ENCODE assay signal across 9 cellular contexts in the genomic region with DNA sequence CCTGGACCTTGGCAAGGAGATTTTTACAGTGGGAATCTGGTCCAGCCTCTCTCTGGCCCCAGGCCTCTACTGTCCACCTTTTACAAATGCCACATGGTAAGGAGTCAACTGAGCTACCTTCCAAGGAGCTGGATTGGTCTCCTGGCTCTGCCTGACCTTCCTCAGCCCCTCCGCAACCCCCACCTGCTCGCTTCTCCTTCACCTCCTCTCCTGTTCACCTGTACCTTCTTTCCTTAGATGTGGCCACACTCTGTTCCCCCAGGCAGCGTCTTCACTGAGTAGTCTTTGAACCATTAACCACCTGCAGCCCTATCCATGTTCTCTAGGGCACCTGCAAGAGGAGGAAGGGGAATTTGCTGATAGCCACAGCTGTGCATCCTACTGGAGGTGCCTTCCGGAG. TPM values are rescaled to one million over a fixed set of nuclear protein-coding genes. Genes with fewer than 3 reads are reported as not detected.
DNase-seq lines count a peak whose midpoint lies in the region; ATAC-seq and TF ChIP-seq lines count a peak whose summit lies in the region.
"Had no signal": no experiment of that assay in that cellular context is flagged by ENCODE, and none has a peak within 500 bp of the region (broad histone marks: within the 10 kb centered on the region; RNA-seq: fewer than 3 reads in every experiment).

No MANE protein-coding gene starts in this region.

- TF ChIP-seq CTCF in WTC11 (IDR thresholded peaks at IDR 0.05) (no peak), fibroblast of lung (conservative IDR thresholded peaks at IDR 0.05 in 1 of 2, IDR thresholded peaks at IDR 0.05 in 1 of 2; ENCODE audit: low read depth in 1 of 2, low read length in 2 of 2) (no peak), sigmoid colon (IDR thresholded peaks at IDR 0.05) (no peak)

- ATAC-seq in WTC11 (no peak), HG02973 (IDR thresholded peaks at IDR 0.05; ENCODE audit: unreplicated experiment) (no peak)

- H3K27ac ChIP-seq in fibroblast of lung (ENCODE audit: insufficient read depth, low read length) (peak overlapping the region; percentile 26), sigmoid colon (peak overlapping the region; percentile 71 to 86 (median 80))
- H3K27ac ChIP-seq: 22Rv1 had no signal

- no peak for TF ChIP-seq POLR2A in sigmoid colon (IDR thresholded peaks at IDR 0.05)

- peaks cover 40% of the 10 kb centered on the region for H3K4me1 Mint-ChIP-seq in WTC11

- H3K79me2 ChIP-seq in fibroblast of lung (ENCODE audit: control insufficient read depth, insufficient read depth, low read length): no peaks in the 10 kb centered on the region

- H3K9me3 Mint-ChIP-seq in WTC11: no peaks in the 10 kb centered on the region

- H3K27me3 ChIP-seq in fibroblast of lung (ENCODE audit: control insufficient read depth, insufficient read depth, low read length) (no peaks in the 10 kb centered on the region), sigmoid colon (no peaks in the 10 kb centered on the region)

- TF ChIP-seq EP300 in sigmoid colon (IDR thresholded peaks at IDR 0.05): no peak

- CTCF ChIA-PET in WTC11 (lab: Charles Lee): interaction anchor here (0.5 to 7.6 kb wide), 28 partner anchors 9 to 362 kb away, joined by 3 to 164 read pairs (median 5); partner anchors contain the start of genes DDR1, FLOT1, GTF2H4 and VARS2

- H3K4me3 Mint-ChIP-seq in WTC11: no peak overlapping the region

- no peak overlapping the region for H3K9ac ChIP-seq in fibroblast of lung (ENCODE audit: insufficient read depth, low read length)

- H3K9me3 ChIP-seq in fibroblast of lung (ENCODE audit: control insufficient read depth, insufficient read depth, low read depth, low read length) (no peaks in the 10 kb centered on the region), sigmoid colon (no peaks in the 10 kb centered on the region)

- H3K4me2 ChIP-seq in fibroblast of lung (ENCODE audit: extremely low read depth, insufficient read depth, low read length): no peak overlapping the region

- H3K4me1 ChIP-seq in fibroblast of lung (ENCODE audit: control insufficient read depth, extremely low read depth, insufficient read depth, low read length): peaks cover 9% of the 10 kb centered on the region
- H3K4me1 ChIP-seq in sigmoid colon: peaks cover 0 to 29% (median 20%) of the 10 kb centered on the region in 4 donors

- DNase-seq in DMS53 (lab: John Stamatoyannopoulos, UW): peak; percentile 20
- DNase-seq in DMS53 treated with DMSO at 0.1 percent for 48 hours (lab: John Stamatoyannopoulos, UW; ENCODE audit: unreplicated experiment): no peak
- DNase-seq in WTC11 (ENCODE audit: low spot score): no peak
- DNase-seq in fibroblast of lung (ENCODE audit: low read depth in 2 of 2): no peak
- DNase-seq in sigmoid colon: no peak
- DNase-seq in retina: no peak
- DNase-seq in COLO829 (ENCODE audit: low spot score): no peak

- H4K20me1 ChIP-seq in fibroblast of lung (ENCODE audit: control insufficient read depth, extremely low read depth, insufficient read depth, low read length): no peaks in the 10 kb centered on the region

- intact Hi-C loops in sigmoid colon (cut with DNase I): loop anchor here (5.0 kb wide), 4 partner anchors 87 to 258 kb away; partner anchors contain the start of genes FLOT1 and IER3

- H3K36me3 ChIP-seq in fibroblast of lung (ENCODE audit: control insufficient read depth, insufficient read depth, low read length) (no peaks in the 10 kb centered on the region), sigmoid colon (no peaks in the 10 kb centered on the region)

- H3K27ac Mint-ChIP-seq in WTC11: peak overlapping the region; percentile 58; the same call in 1 of the 2 replicates

- WGBS in sigmoid colon, 2 donors: 89 to 96% methylated on average over 4 of the region's 4 CpGs

- H2AFZ ChIP-seq in fibroblast of lung (ENCODE audit: low read length): peak overlapping the region; percentile 65

- POLR2A ChIA-PET in WTC11 (lab: Charles Lee): interaction anchor here (1.5 to 1.8 kb wide), 3 partner anchors 52 to 57 kb away, joined by 4 to 6 read pairs (median 4); no protein-coding TSS in a partner anchor

- no peaks in the 10 kb centered on the region for H3K27me3 Mint-ChIP-seq in WTC11 (ENCODE audit: low read depth)

- H3K4me3 ChIP-seq in fibroblast of lung (replicated peaks in 1 of 4; ENCODE audit: control extremely low read depth in 1 of 4, insufficient read depth in 1 of 4, low read depth in 3 of 4, low read length in 4 of 4) (no peak overlapping the region), sigmoid colon (no peak overlapping the region)

- no peaks in the 10 kb centered on the region for H3K36me3 Mint-ChIP-seq in WTC11

TF ChIP-seq in WTC11, 78 proteins besides CTCF, POLR2A, EP300 and RAD21 (continues in another document):
- no peak for TF ChIP-seq CREB1 (CRISPR knock-in tag; IDR thresholded peaks at IDR 0.05)
- TF ChIP-seq ERG (CRISPR knock-in tag; IDR thresholded peaks at IDR 0.05): no peak
- TF ChIP-seq PRRX2 (CRISPR knock-in tag; IDR thresholded peaks at IDR 0.05): no peak
- no peak for TF ChIP-seq ZNF416 (CRISPR knock-in tag; IDR thresholded peaks at IDR 0.05)
- no peak for TF ChIP-seq NR3C1 (CRISPR knock-in tag; conservative IDR thresholded peaks at IDR 0.05; ENCODE audit: low read depth)
- TF ChIP-seq, protein P1, sequence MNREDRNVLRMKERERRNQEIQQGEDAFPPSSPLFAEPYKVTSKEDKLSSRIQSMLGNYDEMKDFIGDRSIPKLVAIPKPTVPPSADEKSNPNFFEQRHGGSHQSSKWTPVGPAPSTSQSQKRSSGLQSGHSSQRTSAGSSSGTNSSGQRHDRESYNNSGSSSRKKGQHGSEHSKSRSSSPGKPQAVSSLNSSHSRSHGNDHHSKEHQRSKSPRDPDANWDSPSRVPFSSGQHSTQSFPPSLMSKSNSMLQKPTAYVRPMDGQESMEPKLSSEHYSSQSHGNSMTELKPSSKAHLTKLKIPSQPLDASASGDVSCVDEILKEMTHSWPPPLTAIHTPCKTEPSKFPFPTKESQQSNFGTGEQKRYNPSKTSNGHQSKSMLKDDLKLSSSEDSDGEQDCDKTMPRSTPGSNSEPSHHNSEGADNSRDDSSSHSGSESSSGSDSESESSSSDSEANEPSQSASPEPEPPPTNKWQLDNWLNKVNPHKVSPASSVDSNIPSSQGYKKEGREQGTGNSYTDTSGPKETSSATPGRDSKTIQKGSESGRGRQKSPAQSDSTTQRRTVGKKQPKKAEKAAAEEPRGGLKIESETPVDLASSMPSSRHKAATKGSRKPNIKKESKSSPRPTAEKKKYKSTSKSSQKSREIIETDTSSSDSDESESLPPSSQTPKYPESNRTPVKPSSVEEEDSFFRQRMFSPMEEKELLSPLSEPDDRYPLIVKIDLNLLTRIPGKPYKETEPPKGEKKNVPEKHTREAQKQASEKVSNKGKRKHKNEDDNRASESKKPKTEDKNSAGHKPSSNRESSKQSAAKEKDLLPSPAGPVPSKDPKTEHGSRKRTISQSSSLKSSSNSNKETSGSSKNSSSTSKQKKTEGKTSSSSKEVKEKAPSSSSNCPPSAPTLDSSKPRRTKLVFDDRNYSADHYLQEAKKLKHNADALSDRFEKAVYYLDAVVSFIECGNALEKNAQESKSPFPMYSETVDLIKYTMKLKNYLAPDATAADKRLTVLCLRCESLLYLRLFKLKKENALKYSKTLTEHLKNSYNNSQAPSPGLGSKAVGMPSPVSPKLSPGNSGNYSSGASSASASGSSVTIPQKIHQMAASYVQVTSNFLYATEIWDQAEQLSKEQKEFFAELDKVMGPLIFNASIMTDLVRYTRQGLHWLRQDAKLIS (CRISPR knock-in tag; IDR thresholded peaks at IDR 0.05; ENCODE audit: borderline replicate concordance): no peak
- no peak for TF ChIP-seq FOXK1 (CRISPR knock-in tag; IDR thresholded peaks at IDR 0.05)
- TF ChIP-seq JUN (CRISPR knock-in tag; IDR thresholded peaks at IDR 0.05): no peak
- no peak for TF ChIP-seq NFYB (CRISPR knock-in tag; conservative IDR thresholded peaks at IDR 0.05; ENCODE audit: low read depth)
- no peak for TF ChIP-seq ZNF396 (CRISPR knock-in tag; IDR thresholded peaks at IDR 0.05; ENCODE audit: borderline replicate concordance)
- TF ChIP-seq STAT6 (CRISPR knock-in tag; conservative IDR thresholded peaks at IDR 0.05; ENCODE audit: low read depth): no peak
- TF ChIP-seq GTF2I (CRISPR knock-in tag; conservative IDR thresholded peaks at IDR 0.05): no peak

RNA-seq across cellular contexts. Expression of gene DDR1, which starts 55.3 kb away (rescaled TPM):
- total RNA-seq in WTC11 (2021) (195 to 230 TPM (median 203 TPM) in 3 replicates), fibroblast of lung (16.7 and 17.5 TPM in 2 replicates), sigmoid colon (10 to 100 TPM in 2 of 4 donors, 1 to 10 TPM in 2; 7.9 to 25.2 (median 13.6) TPM)
- polyA plus RNA-seq in fibroblast of lung (6.2 and 10.9 TPM in 2 replicates), sigmoid colon (100 to 1,000 TPM in 1 of 3 donors, 10 to 100 TPM in 2; 25.7 to 110 (median 27.0) TPM)
- 10.7 and 18.4 TPM in 2 replicates for polyA plus RNA-seq in fibroblast of lung (2012)
- 14.7 and 61.1 TPM in 2 replicates for polyA minus RNA-seq in fibroblast of lung (ENCODE audit: low replicate concordance)
